10 cellular contexts compared by ENCODE assay signal in genomic region chr4:36322921-36323354, GRCh38. TPM values are rescaled to one million over a fixed set of nuclear protein-coding genes. Genes with fewer than 3 reads are reported as not detected.
DNase-seq lines count a peak whose midpoint lies in the region; ATAC-seq and TF ChIP-seq lines count a peak whose summit lies in the region.
"Had no signal": no experiment of that assay in that cellular context is flagged by ENCODE, and none has a peak within 500 bp of the region (broad histone marks: within the 10 kb centered on the region; RNA-seq: fewer than 3 reads in every experiment).

No MANE protein-coding gene starts in this region.

- ATAC-seq in GM21723 (IDR thresholded peaks at IDR 0.05; ENCODE audit: unreplicated experiment) (peak; percentile 33), GM21515 (IDR thresholded peaks at IDR 0.05; ENCODE audit: unreplicated experiment) (no peak), HG03025 (IDR thresholded peaks at IDR 0.05; ENCODE audit: low FRiP score, unreplicated experiment) (no peak)

- no peak for TF ChIP-seq CTCF in GM12875 (IDR thresholded peaks at IDR 0.05; ENCODE audit: borderline replicate concordance, insufficient read depth, low read depth, low read length)

- H3K4me3 ChIP-seq in GM12875 (ENCODE audit: low read depth, low read length), result peak overlapping the region; percentile 13
- H3K4me3 ChIP-seq: cardiac muscle cell had no signal

- peak; percentile 27 for DNase-seq in T-helper 22 cell (ENCODE audit: low read depth)
- DNase-seq in medulla oblongata (ENCODE audit: extremely low spot score), result peak; percentile 30
- DNase-seq in cerebellum (ENCODE audit: low spot score), result no peak
- no peak for DNase-seq in ecto neural progenitor cell (ENCODE audit: low spot score)

RNA-seq across cellular contexts. Expression of gene DTHD1, which starts 41.5 kb away (rescaled TPM):
- 2.1 TPM for total RNA-seq in cerebellum
- total RNA-seq: cardiac muscle cell, SK-MEL-5 had no signal

Comparison
In these comparisons a context has a peak if more than half of its experiments do, and no peak if none do; other contexts are left out.
1. DNase-seq: peak in T-helper 22 cell (single experiment) and medulla oblongata (single experiment); none in cerebellum (single experiment) and ecto neural progenitor cell (single experiment).